ENCODE assay signal across 13 cellular contexts in genomic region chr7:108335264-108335918, GRCh38.
DNase-seq lines count a peak whose midpoint lies in the region; ATAC-seq and TF ChIP-seq lines count a peak whose summit lies in the region.
"Had no signal": no experiment of that assay in that cellular context is flagged by ENCODE, and none has a peak within 500 bp of the region (broad histone marks: within the 10 kb centered on the region; RNA-seq: fewer than 3 reads in every experiment).

No MANE protein-coding gene starts in this region.

- DNase-seq in COR-L47 (lab: John Stamatoyannopoulos, UW) = peak; percentile 75
- peak; percentile 20 for DNase-seq in M059J (ENCODE audit: low read depth)
- DNase-seq in NCI-H82 treated with DMSO at 0.1 percent for 48 hours (lab: John Stamatoyannopoulos, UW; ENCODE audit: unreplicated experiment) = peak; percentile 71
- peak; percentile 12 for DNase-seq in fibroblast of the aortic adventitia (ENCODE audit: low read depth)
- no peak for DNase-seq in uterus
- DNase-seq in heart left ventricle = no peak
- DNase-seq: activated CD4-positive, alpha-beta T cell treated with anti-CD3 and anti-CD28 coated beads for 1 hour; activated naive CD4-positive, alpha-beta T cell treated with Interleukin-2 at 50 U/mL for 16 hours; effector CD4-positive, alpha-beta T cell; KBM-7; stomach had no signal

- ATAC-seq in GM19023 (IDR thresholded peaks at IDR 0.05; ENCODE audit: unreplicated experiment) = no peak
- no peak for ATAC-seq in heart left ventricle
- no peak for ATAC-seq in GM18870 (IDR thresholded peaks at IDR 0.05; ENCODE audit: unreplicated experiment)

- intact Hi-C loops in uterus (cut with DNase I; ENCODE audit: low total_unique reads) = no loop called here
- intact Hi-C loops in heart left ventricle (cut with DNase I) = no loop called here

- H3K4me1 ChIP-seq in uterus (no peaks in the 10 kb centered on the region), heart left ventricle (no peaks in the 10 kb centered on the region)

- TF ChIP-seq CTCF in fibroblast of the aortic adventitia (IDR thresholded peaks at IDR 0.05; ENCODE audit: insufficient read depth, low read length) (no peak), uterus (IDR thresholded peaks at IDR 0.05) (no peak), heart left ventricle (IDR thresholded peaks at IDR 0.05) (no peak)

- no peak for TF ChIP-seq POLR2A in uterus (IDR thresholded peaks at IDR 0.05)
- no peak for TF ChIP-seq POLR2A in heart left ventricle (IDR thresholded peaks at IDR 0.05)

- H3K9me3 ChIP-seq in uterus (no peaks in the 10 kb centered on the region), heart left ventricle (no peaks in the 10 kb centered on the region)
- H3K9me3 ChIP-seq: stomach had no signal

- H3K27ac ChIP-seq in uterus (no peak overlapping the region), heart left ventricle (no peak overlapping the region)
- H3K27ac ChIP-seq: stomach had no signal

- 22 to 31% (median 27%) methylated on average over 1 of the region's 1 CpG for WGBS in heart left ventricle, 4 donors

- H3K4me3 ChIP-seq in fibroblast of the aortic adventitia (ENCODE audit: low read depth, low read length) (no peak overlapping the region), uterus (no peak overlapping the region), heart left ventricle (no peak overlapping the region)
- H3K4me3 ChIP-seq: stomach had no signal

- H3K36me3 ChIP-seq in uterus (no peaks in the 10 kb centered on the region), heart left ventricle (no peaks in the 10 kb centered on the region)
- H3K36me3 ChIP-seq: stomach had no signal

- H3K27me3 ChIP-seq in uterus = no peaks in the 10 kb centered on the region
- H3K27me3 ChIP-seq in heart left ventricle = no peaks in the 10 kb centered on the region
- H3K27me3 ChIP-seq: stomach had no signal

Comparison
In these comparisons a context has a peak if more than half of its experiments do, and no peak if none do; other contexts are left out.
1. DNase-seq: peak in COR-L47 (single experiment), M059J (single experiment), NCI-H82 treated with DMSO at 0.1 percent for 48 hours (single experiment) and fibroblast of the aortic adventitia (single experiment); none in uterus (0 of 2) and heart left ventricle (0 of 5).